1 cellular context compared by ENCODE assay signal in the genomic region with DNA sequence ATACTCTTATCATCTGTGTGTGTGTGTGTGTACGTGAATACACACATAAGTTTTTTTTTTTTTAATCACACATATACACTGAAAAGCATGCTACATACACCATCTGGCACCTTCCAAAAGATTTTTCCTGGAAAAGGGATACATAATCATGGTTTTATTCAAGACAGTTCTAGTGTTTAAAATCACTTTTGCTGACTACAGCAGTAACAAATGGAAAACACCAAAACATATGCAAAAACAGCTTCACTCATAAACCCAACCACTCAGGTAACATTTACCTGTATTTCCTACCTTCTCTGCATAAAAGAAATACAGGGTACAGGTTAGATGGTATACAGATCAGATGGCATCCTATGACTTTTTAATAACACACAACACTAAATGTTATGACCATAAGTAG.
TF ChIP-seq lines count a peak whose summit lies in the region.

No MANE protein-coding gene starts in this region.

TF ChIP-seq in K562, 482 proteins besides CTCF, POLR2A, EP300 and RAD21:
- TF ChIP-seq SREBF1 (IDR thresholded peaks at IDR 0.05; ENCODE audit: borderline replicate concordance, low read depth, low read length) (no peak), MAFF (IDR thresholded peaks at IDR 0.05; ENCODE audit: low read length) (peak; percentile 13; the same call in 1 of the 2 replicates), C11orf30 (IDR thresholded peaks at IDR 0.05; ENCODE audit: low read depth) (peak; percentile 42; the same call in 1 of the 2 replicates), ZNF316 (IDR thresholded peaks at IDR 0.05) (peak; percentile 53), CUX1 (CRISPR knock-in tag; IDR thresholded peaks at IDR 0.05) (no peak)
